ENCODE assay signal across 16 cellular contexts in genomic region chr7:12785473-12785872, GRCh38.
"Had no signal": no experiment of that assay in that cellular context is flagged by ENCODE, and none has a peak within 500 bp of the region (broad histone marks: within the 10 kb centered on the region; RNA-seq: fewer than 3 reads in every experiment).

No MANE protein-coding gene starts in this region.

- DNase-seq: activated CD4-positive, alpha-beta T cell treated with anti-CD3 and anti-CD28 coated beads for 4 hours; activated CD8-positive, alpha-beta memory T cell treated with anti-CD3 and anti-CD28 coated beads, Interleukin-2, amount 50 U/mL, for 4 hours; activated CD8-positive, alpha-beta T cell treated with anti-CD3 and anti-CD28 coated beads for 36 hours; activated gamma-delta T cell treated with Interleukin-2 at 50 U/mL for 16 hours; activated naive CD4-positive, alpha-beta T cell treated with anti-CD3 and anti-CD28 coated beads, Interleukin-2, amount 10 ng/mL, durations not matched to agents 7 days and 5 days; activated naive CD8-positive, alpha-beta T cell treated with anti-CD3 and anti-CD28 coated beads for 36 hours; activated T-cell treated with anti-CD3 and anti-CD28 coated beads, Interleukin-2, amount 50 U/mL, for 72 hours; anterior cingulate cortex; Kasumi-1; KBM-7; NCI-H1105 treated with DMSO at 0.1 percent for 48 hours; NCI-H1436 treated with DMSO at 0.1 percent for 48 hours; NCI-H187; NCI-H2081; NCI-H524; SHP77 treated with DMSO at 0.1 percent for 48 hours had no signal

- ATAC-seq: activated CD8-positive, alpha-beta T cell treated with anti-CD3 and anti-CD28 coated beads for 36 hours had no signal
